Comparison of ENCODE assay signal across 25 cellular contexts in the genomic region with DNA sequence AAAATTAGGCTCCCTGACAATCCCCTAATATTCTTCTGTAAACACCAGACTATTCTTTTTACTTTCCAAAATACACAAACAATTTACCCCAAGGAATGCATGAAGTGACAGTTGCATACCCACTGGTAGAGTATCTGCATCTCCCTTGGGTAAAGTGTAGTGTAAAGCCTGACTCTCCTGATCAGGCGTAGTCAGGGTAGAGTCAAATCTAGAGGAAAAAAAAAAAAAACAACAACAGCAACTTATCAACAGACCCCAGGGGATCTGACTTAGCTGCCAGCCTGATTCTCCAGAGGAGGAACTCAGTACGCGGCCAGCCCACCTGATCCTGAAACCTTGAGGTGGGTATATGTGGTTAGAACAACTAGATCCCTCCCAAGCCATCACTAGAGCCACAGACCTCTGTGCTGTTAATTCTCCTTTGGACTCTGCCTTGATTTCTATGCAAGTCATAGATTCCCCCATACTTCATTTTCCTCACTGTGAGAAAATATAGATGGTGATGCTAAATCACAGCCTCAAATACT.
"Had no signal": no experiment of that assay in that cellular context is flagged by ENCODE, and none has a peak within 500 bp of the region (broad histone marks: within the 10 kb centered on the region; RNA-seq: fewer than 3 reads in every experiment).

No MANE protein-coding gene starts in this region.

- ATAC-seq: activated naive CD8-positive, alpha-beta T cell treated with anti-CD3 and anti-CD28 coated beads, Interleukin-2, amount 50 U/mL, for 24 hours; esophagus mucosa; left ventricle myocardium superior; natural killer cell treated with Interleukin-12 subunit alpha and Interleukin-12 subunit beta and Interleukin-15 and Interleukin-18, amount 100 ng/mL, for 72 hours; stimulated activated naive CD8-positive, alpha-beta T cell treated with anti-CD3 and anti-CD28 coated beads, Interleukin-15, amount 100 ng/mL, for 72 hours had no signal

- FAIRE-seq: endothelial cell of umbilical vein, frontal cortex had no signal

- H3K36me3 ChIP-seq: neutrophil, ovary, prostate gland, spleen, tibial artery had no signal

- H3K9me3 Mint-ChIP-seq: activated CD4-positive, alpha-beta memory T cell treated with anti-CD3 and anti-CD28 coated beads, Interleukin-2, amount 10 ng/mL, durations not matched to agents 7 days and 5 days; activated CD4-positive, alpha-beta T cell treated with anti-CD3 and anti-CD28 coated beads, Interleukin-2, amount 10 ng/mL, durations not matched to agents 24 days and 14 days; activated naive CD8-positive, alpha-beta T cell treated with anti-CD3 and anti-CD28 coated beads, Interleukin-2, amount 50 U/mL, for 24 hours; dendritic cell treated with granulocyte-macrophage colony-stimulating factor and Interleukin-4, amounts not matched to agents 40 ng/mL and 50 ng/mL, for 4 days; natural killer cell treated with Interleukin-12 subunit alpha and Interleukin-12 subunit beta and Interleukin-15 and Interleukin-18, amount 100 ng/mL, for 72 hours; stimulated activated naive CD8-positive, alpha-beta T cell treated with anti-CD3 and anti-CD28 coated beads, Interleukin-15, amount 100 ng/mL, for 72 hours; T-helper 1 cell treated with Interleukin-12 subunit alpha and Interleukin-12 subunit beta and Interleukin-4 antibody, amounts not matched to agents 30 μg/mL and 1 μg/mL, for 36 hours had no signal

- H3K27ac Mint-ChIP-seq: activated CD4-positive, alpha-beta memory T cell treated with anti-CD3 and anti-CD28 coated beads, Interleukin-2, amount 10 ng/mL, durations not matched to agents 7 days and 5 days; activated CD4-positive, alpha-beta T cell treated with anti-CD3 and anti-CD28 coated beads, Interleukin-2, amount 10 ng/mL, durations not matched to agents 24 days and 14 days; activated naive CD8-positive, alpha-beta T cell treated with anti-CD3 and anti-CD28 coated beads, Interleukin-2, amount 50 U/mL, for 24 hours; dendritic cell treated with granulocyte-macrophage colony-stimulating factor and Interleukin-4, amounts not matched to agents 40 ng/mL and 50 ng/mL, for 4 days; natural killer cell treated with Interleukin-12 subunit alpha and Interleukin-12 subunit beta and Interleukin-15 and Interleukin-18, amount 100 ng/mL, for 72 hours; stimulated activated naive CD8-positive, alpha-beta T cell treated with anti-CD3 and anti-CD28 coated beads, Interleukin-15, amount 100 ng/mL, for 72 hours; T-helper 1 cell treated with Interleukin-12 subunit alpha and Interleukin-12 subunit beta and Interleukin-4 antibody, amounts not matched to agents 30 μg/mL and 1 μg/mL, for 36 hours had no signal

- H3K4me1 ChIP-seq: prostate gland had no signal

- H3K4me3 ChIP-seq: ovary, prostate gland, spleen, tibial artery had no signal

- H3K4me1 Mint-ChIP-seq: activated CD4-positive, alpha-beta memory T cell treated with anti-CD3 and anti-CD28 coated beads, Interleukin-2, amount 10 ng/mL, durations not matched to agents 7 days and 5 days; activated CD4-positive, alpha-beta T cell treated with anti-CD3 and anti-CD28 coated beads, Interleukin-2, amount 10 ng/mL, durations not matched to agents 24 days and 14 days; activated naive CD8-positive, alpha-beta T cell treated with anti-CD3 and anti-CD28 coated beads, Interleukin-2, amount 50 U/mL, for 24 hours; stimulated activated naive CD8-positive, alpha-beta T cell treated with anti-CD3 and anti-CD28 coated beads, Interleukin-15, amount 100 ng/mL, for 72 hours had no signal

- H3K27me3 Mint-ChIP-seq: activated CD4-positive, alpha-beta memory T cell treated with anti-CD3 and anti-CD28 coated beads, Interleukin-2, amount 10 ng/mL, durations not matched to agents 7 days and 5 days had no signal

- H3K4me3 Mint-ChIP-seq: activated CD4-positive, alpha-beta memory T cell treated with anti-CD3 and anti-CD28 coated beads, Interleukin-2, amount 10 ng/mL, durations not matched to agents 7 days and 5 days; activated CD4-positive, alpha-beta T cell treated with anti-CD3 and anti-CD28 coated beads, Interleukin-2, amount 10 ng/mL, durations not matched to agents 24 days and 14 days; activated naive CD8-positive, alpha-beta T cell treated with anti-CD3 and anti-CD28 coated beads, Interleukin-2, amount 50 U/mL, for 24 hours; dendritic cell treated with granulocyte-macrophage colony-stimulating factor and Interleukin-4, amounts not matched to agents 40 ng/mL and 50 ng/mL, for 4 days; natural killer cell treated with Interleukin-12 subunit alpha and Interleukin-12 subunit beta and Interleukin-15 and Interleukin-18, amount 100 ng/mL, for 72 hours; stimulated activated naive CD8-positive, alpha-beta T cell treated with anti-CD3 and anti-CD28 coated beads, Interleukin-15, amount 100 ng/mL, for 72 hours; T-helper 1 cell treated with Interleukin-12 subunit alpha and Interleukin-12 subunit beta and Interleukin-4 antibody, amounts not matched to agents 30 μg/mL and 1 μg/mL, for 36 hours had no signal

- H3K36me3 Mint-ChIP-seq: natural killer cell treated with Interleukin-12 subunit alpha and Interleukin-12 subunit beta and Interleukin-15 and Interleukin-18, amount 100 ng/mL, for 72 hours had no signal

- H3K27ac ChIP-seq: neutrophil, ovary, prostate gland, spleen, tibial artery had no signal

- H3K27me3 ChIP-seq: neutrophil, ovary, spleen, tibial artery had no signal

- DNase-seq: activated CD4-positive, alpha-beta memory T cell treated with anti-CD3 and anti-CD28 coated beads, Interleukin-2, amount 10 ng/mL, durations not matched to agents 7 days and 5 days; activated CD4-positive, alpha-beta T cell treated with anti-CD3 and anti-CD28 coated beads, Interleukin-2, amount 10 ng/mL, durations not matched to agents 24 days and 14 days; activated gamma-delta T cell; activated naive CD4-positive, alpha-beta T cell treated with anti-CD3 and anti-CD28 coated beads, Interleukin-2, amount 50 U/mL, for 16 hours; activated naive CD8-positive, alpha-beta T cell treated with anti-CD3 and anti-CD28 coated beads, Interleukin-2, amount 50 U/mL, for 24 hours; effector CD8-positive, alpha-beta T cell; head of caudate nucleus; hypothalamus; left ventricle myocardium superior; mammary epithelial cell; midbrain; ovary; spleen; stimulated activated CD4-positive, alpha-beta T cell treated with anti-CD3 and anti-CD28 coated beads, Interleukin-4, amount 100 ng/mL, for 24 hours; stimulated activated naive CD8-positive, alpha-beta T cell treated with anti-CD3 and anti-CD28 coated beads, Interleukin-15, amount 100 ng/mL, for 72 hours; T1000; tibial artery had no signal

- H3K9me3 ChIP-seq: neutrophil, ovary, prostate gland, spleen, tibial artery had no signal
